17 cellular contexts compared by ENCODE assay signal in the genomic region with DNA sequence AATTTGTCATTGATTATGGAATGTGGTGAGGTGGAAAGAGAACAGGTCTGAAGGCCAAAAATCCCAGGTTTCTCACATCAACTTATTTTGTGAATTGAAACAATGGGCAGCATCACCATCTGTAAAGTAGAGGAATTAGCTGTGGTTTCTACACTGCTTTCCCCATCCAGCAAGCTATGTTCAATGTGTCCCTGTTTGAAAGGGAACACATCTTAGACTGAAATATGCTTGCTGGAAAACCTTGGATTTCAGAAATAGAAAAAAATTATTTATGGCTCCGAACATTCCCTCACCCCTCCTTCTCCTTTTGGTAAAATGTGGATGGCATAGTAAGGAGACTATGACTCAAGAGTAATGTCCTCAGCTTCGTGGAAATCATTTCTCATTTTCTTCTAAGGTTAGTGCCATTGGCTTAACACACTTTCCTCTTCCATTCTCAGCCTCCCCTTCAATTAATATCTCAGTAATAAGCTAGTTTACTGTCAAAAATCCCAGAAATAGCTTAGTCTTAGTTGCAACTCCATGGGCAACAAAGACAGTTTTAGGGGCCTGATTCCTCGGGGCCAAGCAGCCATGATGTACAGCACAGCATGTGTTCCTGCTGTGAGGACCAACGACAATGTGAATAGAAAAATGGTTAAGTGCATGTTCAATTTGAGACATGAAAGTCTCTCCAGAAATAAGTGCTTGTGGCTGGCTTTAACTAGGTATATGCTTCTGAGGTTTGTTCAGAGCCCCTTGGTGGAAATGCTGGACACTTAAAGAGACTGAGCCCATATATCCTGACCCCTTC.
DNase-seq lines count a peak whose midpoint lies in the region; ATAC-seq and TF ChIP-seq lines count a peak whose summit lies in the region.
"Had no signal": no experiment of that assay in that cellular context is flagged by ENCODE, and none has a peak within 500 bp of the region (broad histone marks: within the 10 kb centered on the region; RNA-seq: fewer than 3 reads in every experiment).

No MANE protein-coding gene starts in this region.

- H3K79me2 ChIP-seq in MM.1S (ENCODE audit: low read length) = no peaks in the 10 kb centered on the region

- TF ChIP-seq CTCF in AG10803 (conservative IDR thresholded peaks at IDR 0.05; ENCODE audit: low read length) (no peak), MM.1S (IDR thresholded peaks at IDR 0.05; ENCODE audit: low read length) (no peak), stomach (IDR thresholded peaks at IDR 0.05) (no peak), adrenal gland (IDR thresholded peaks at IDR 0.05) (no peak)

- intact Hi-C loops in posterior vena cava (cut with DNase I) (loop anchor here in 1 of 2 donors (10.0 kb wide), 2 partner anchors 76 to 194 kb away; no protein-coding TSS in a partner anchor), stomach (cut with DNase I; ENCODE audit: low total_unique reads) (no loop called here), adrenal gland (cut with DNase I) (no loop called here)
- intact Hi-C loops in naive thymus-derived CD4-positive, alpha-beta T cell (cut with micrococcal nuclease) = no loop called here

- H3K27ac ChIP-seq in MM.1S (ENCODE audit: low read length) (no peak overlapping the region), epithelial cell of prostate (peak overlapping the region; percentile 68), stomach (peak overlapping the region in 1 of 5 donors; percentile 3), adrenal gland (peak overlapping the region in 1 of 5 donors; percentile 43)
- H3K27ac ChIP-seq in naive thymus-derived CD4-positive, alpha-beta T cell (ENCODE audit: low read depth, low read length) = no peak overlapping the region
- H3K27ac ChIP-seq: C4-2B, SK-N-MC had no signal

- H3K27me3 Mint-ChIP-seq in naive thymus-derived CD4-positive, alpha-beta T cell = no peaks in the 10 kb centered on the region

- CTCF ChIA-PET in naive thymus-derived CD4-positive, alpha-beta T cell (lab: Charles Lee) = interaction anchor here (0.6 kb wide), 1 partner anchor 11 kb away, joined by 3 read pairs; no protein-coding TSS in a partner anchor

- no peaks in the 10 kb centered on the region for H3K27me3 ChIP-seq in MM.1S (replicated peaks; ENCODE audit: insufficient read depth, low read length)
- H3K27me3 ChIP-seq in stomach = no peaks in the 10 kb centered on the region
- no peaks in the 10 kb centered on the region for H3K27me3 ChIP-seq in adrenal gland
- H3K27me3 ChIP-seq in naive thymus-derived CD4-positive, alpha-beta T cell (ENCODE audit: control insufficient read depth in 2 of 2, insufficient read depth in 2 of 2, low read length in 2 of 2) = no peaks in the 10 kb centered on the region

- H3K4me1 ChIP-seq in MM.1S (ENCODE audit: low read length) = peaks cover 17% of the 10 kb centered on the region
- H3K4me1 ChIP-seq in stomach = peaks cover 0 to 9% (median 0%) of the 10 kb centered on the region in 4 donors
- H3K4me1 ChIP-seq in adrenal gland (replicated peaks in 1 of 2) = peaks cover 0 to 3% of the 10 kb centered on the region in 2 donors
- no peaks in the 10 kb centered on the region for H3K4me1 ChIP-seq in naive thymus-derived CD4-positive, alpha-beta T cell (ENCODE audit: control insufficient read depth in 2 of 2, insufficient read depth in 2 of 2, low read length in 2 of 2)

- POLR2A ChIA-PET in naive thymus-derived CD4-positive, alpha-beta T cell (lab: Charles Lee) = interaction anchor here (0.6 kb wide), 1 partner anchor 31 kb away, joined by 3 read pairs; no protein-coding TSS in a partner anchor

- no peaks in the 10 kb centered on the region for H3K9me2 ChIP-seq in MM.1S (replicated peaks; ENCODE audit: insufficient read depth, low read length)

- H4K20me1 ChIP-seq in MM.1S (ENCODE audit: insufficient read depth, low read length) = no peaks in the 10 kb centered on the region

- peak overlapping the region; percentile 11; the same call in 1 of the 2 replicates for H3K4me2 ChIP-seq in MM.1S (ENCODE audit: low read depth, low read length)

- H3K4me3 ChIP-seq in AG10803 (ENCODE audit: low read length) = no peak overlapping the region
- H3K4me3 ChIP-seq in MM.1S (ENCODE audit: low read length) = no peak overlapping the region
- no peak overlapping the region for H3K4me3 ChIP-seq in stomach
- no peak overlapping the region for H3K4me3 ChIP-seq in adrenal gland
- no peak overlapping the region for H3K4me3 ChIP-seq in naive thymus-derived CD4-positive, alpha-beta T cell (ENCODE audit: low read length)
- H3K4me3 ChIP-seq: K562, SK-N-MC had no signal

- 74 to 88% (median 85%) methylated on average over 4 of the region's 4 CpGs for WGBS in stomach, 5 donors
- WGBS in adrenal gland, 4 donors = 56 to 76% (median 63%) methylated on average over 4 of the region's 4 CpGs

- no peak overlapping the region for H3K9ac ChIP-seq in MM.1S (ENCODE audit: low read length)

- H3K36me3 ChIP-seq in MM.1S (replicated peaks; ENCODE audit: insufficient read depth, low read length) (no peaks in the 10 kb centered on the region), stomach (no peaks in the 10 kb centered on the region), adrenal gland (replicated peaks in 1 of 2) (no peaks in the 10 kb centered on the region)
- H3K36me3 ChIP-seq in naive thymus-derived CD4-positive, alpha-beta T cell (ENCODE audit: control insufficient read depth in 2 of 3, insufficient read depth in 3 of 3, low read length in 3 of 3) = no peaks in the 10 kb centered on the region

- peak; percentile 14 for DNase-seq in AG10803 (ENCODE audit: low read depth)
- no peak for DNase-seq in MM.1S
- no peak for DNase-seq in epithelial cell of prostate (ENCODE audit: low read depth, low spot score)
- peak; percentile 64 for DNase-seq in posterior vena cava (ENCODE audit: low spot score)
- DNase-seq in stomach = no peak
- DNase-seq in adrenal gland = no peak
- no peak for DNase-seq in naive thymus-derived CD4-positive, alpha-beta T cell
- DNase-seq: DMS 273 treated with DMSO at 0.1 percent for 48 hours, HCEC 1CT, NCI-H1436 treated with DMSO at 0.1 percent for 48 hours, NCI-H2029 treated with DMSO at 0.1 percent for 48 hours, NCI-H510A, Right ventricle myocardium superior had no signal

- peaks cover 0 to 28% (median 16%) of the 10 kb centered on the region in 11 donors for H3K9me3 Mint-ChIP-seq in naive thymus-derived CD4-positive, alpha-beta T cell

- H3K4me3 Mint-ChIP-seq in naive thymus-derived CD4-positive, alpha-beta T cell = no peak overlapping the region

- no peak for TF ChIP-seq POLR2A in stomach (IDR thresholded peaks at IDR 0.05)
- TF ChIP-seq POLR2A in adrenal gland (IDR thresholded peaks at IDR 0.05) = no peak

- H3K36me3 Mint-ChIP-seq in naive thymus-derived CD4-positive, alpha-beta T cell = peaks cover 4 to 54% (median 14%) of the 10 kb centered on the region in 5 donors

- peak overlapping the region; percentile 49; the same call in 1 of the 2 replicates for H2AFZ ChIP-seq in MM.1S (ENCODE audit: low read length)

- peak overlapping the region in 1 of 9 donors; percentile 48 for H3K27ac Mint-ChIP-seq in naive thymus-derived CD4-positive, alpha-beta T cell

- peaks cover 4 to 15% (median 11%) of the 10 kb centered on the region in 7 donors for H3K4me1 Mint-ChIP-seq in naive thymus-derived CD4-positive, alpha-beta T cell

- H3K9me3 ChIP-seq in MM.1S (replicated peaks; ENCODE audit: insufficient read depth, low read length) = no peaks in the 10 kb centered on the region
- H3K9me3 ChIP-seq in stomach = peaks cover 0 to under 1% (median 0%) of the 10 kb centered on the region in 4 donors
- H3K9me3 ChIP-seq in adrenal gland (replicated peaks in 1 of 3) = no peaks in the 10 kb centered on the region
- H3K9me3 ChIP-seq in naive thymus-derived CD4-positive, alpha-beta T cell (ENCODE audit: control insufficient read depth in 2 of 3, low read length in 3 of 3) = peaks cover 0 to 3% (median 0%) of the 10 kb centered on the region in 3 experiments

- no peak for ATAC-seq in HG03139 (IDR thresholded peaks at IDR 0.05; ENCODE audit: unreplicated experiment)
- no peak for ATAC-seq in naive thymus-derived CD4-positive, alpha-beta T cell
- ATAC-seq: K562 had no signal

- no peak for TF ChIP-seq EP300 in stomach (IDR thresholded peaks at IDR 0.05)

- no peaks in the 10 kb centered on the region for H3F3A ChIP-seq in MM.1S (ENCODE audit: insufficient read depth, low read length)

Comparison
In these comparisons a context has a peak if more than half of its experiments do, and no peak if none do; other contexts are left out.
1. DNase-seq: peak in AG10803 (single experiment) and posterior vena cava (single experiment); none in MM.1S (single experiment), epithelial cell of prostate (single experiment), stomach (single experiment), adrenal gland (0 of 7) and naive thymus-derived CD4-positive, alpha-beta T cell (0 of 9).